Comparison of ENCODE assay signal across 15 cellular contexts in the genomic region with DNA sequence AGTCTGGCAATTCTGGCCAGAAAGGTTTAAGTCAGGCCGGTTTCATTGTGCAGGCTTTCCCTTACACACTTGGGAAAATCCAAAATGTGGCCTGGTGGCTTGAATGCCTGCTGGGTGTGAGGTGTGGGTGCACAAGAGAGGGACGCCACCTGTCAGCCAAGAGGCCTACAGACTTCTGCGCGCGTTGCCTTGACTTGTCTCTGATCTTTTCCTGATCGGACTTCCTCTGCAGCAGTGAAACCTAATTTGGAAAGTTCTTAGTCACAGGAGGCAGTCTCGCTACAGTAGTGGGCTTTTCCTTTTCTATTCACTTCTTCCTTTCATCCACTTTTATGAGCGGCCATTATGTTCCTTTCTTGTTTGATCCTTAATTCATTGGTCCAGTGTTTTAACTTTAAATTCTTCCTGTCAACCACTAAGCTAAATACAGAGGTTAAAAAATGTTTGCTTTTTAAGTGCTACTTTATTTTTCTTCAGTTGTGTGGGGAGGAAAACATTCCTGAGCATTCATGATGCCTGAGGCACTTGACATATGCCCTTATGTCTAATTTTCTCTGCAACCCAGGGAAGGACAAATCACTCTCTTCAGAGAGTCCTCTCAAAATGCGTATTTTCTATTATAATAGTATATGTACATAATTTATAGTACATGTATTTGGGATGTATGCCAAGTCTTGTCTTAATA.
DNase-seq lines count a peak whose midpoint lies in the region; ATAC-seq, FAIRE-seq and TF ChIP-seq lines count a peak whose summit lies in the region.
"Had no signal": no experiment of that assay in that cellular context is flagged by ENCODE, and none has a peak within 500 bp of the region (broad histone marks: within the 10 kb centered on the region; RNA-seq: fewer than 3 reads in every experiment).

No MANE protein-coding gene starts in this region.

- H4K20me1 ChIP-seq in K562 (replicated peaks; ENCODE audit: control insufficient read depth, insufficient read depth, low read length) (no peaks in the 10 kb centered on the region), GM23338 (replicated peaks; ENCODE audit: insufficient read depth) (no peaks in the 10 kb centered on the region)

- H3K4me3 ChIP-seq in K562 (no peak overlapping the region), GM23338 (no peak overlapping the region), mucosa of descending colon (no peak overlapping the region)
- H3K4me3 ChIP-seq: gastroesophageal sphincter had no signal

- H3K27me3 Mint-ChIP-seq in osteocyte (ENCODE audit: unreplicated experiment) (no peaks in the 10 kb centered on the region), GM23338 (ENCODE audit: insufficient read depth, low read depth, poor library complexity) (no peaks in the 10 kb centered on the region), glutamatergic neuron (ENCODE audit: unreplicated experiment) (peaks cover 6% of the 10 kb centered on the region)

- H3K4me2 ChIP-seq in K562 (ENCODE audit: insufficient read depth, low read length) (no peak overlapping the region), GM23338 (no peak overlapping the region)

- BruUV-seq in K562 (replicated peaks; lab: Mats Ljungman, UMichigan) = no TSS peak

- FAIRE-seq in GM12891 (lab: Jason Lieb, UNC) (peak; percentile 28), K562 (lab: Jason Lieb, UNC) (no peak)

- 36% methylated on average over 9 of the region's 9 CpGs for WGBS in K562 (ENCODE audit: insufficient coverage, low coverage, missing lambda C conversion rate)

- H2AFZ ChIP-seq in K562 (ENCODE audit: low read depth, low read length) (no peak overlapping the region), GM23338 (no peak overlapping the region)
- H2AFZ ChIP-seq: parathyroid adenoma had no signal

- CTCF ChIA-PET in K562 (lab: Yijun Ruan, JAX; ENCODE audit: low intra/inter-chr PET ratio) = no interaction called here

- H3K9me2 ChIP-seq in GM23338 (ENCODE audit: insufficient read depth) = no peaks in the 10 kb centered on the region

- no peak overlapping the region for H3K9ac ChIP-seq in K562 (ENCODE audit: insufficient read depth in 1 of 2, low read depth in 2 of 2, low read length in 2 of 2)
- H3K9ac ChIP-seq: parathyroid adenoma had no signal

- H3K4me1 Mint-ChIP-seq in osteocyte (ENCODE audit: unreplicated experiment) = peaks cover 63% of the 10 kb centered on the region
- H3K4me1 Mint-ChIP-seq in GM23338 = peaks cover 12% of the 10 kb centered on the region
- peaks cover 12% of the 10 kb centered on the region for H3K4me1 Mint-ChIP-seq in glutamatergic neuron (ENCODE audit: low read depth, unreplicated experiment)

- H3K27me3 ChIP-seq in K562 (ENCODE audit: control insufficient read depth in 2 of 2, insufficient read depth in 2 of 2, low read length in 2 of 2) (peaks cover 0 to 40% of the 10 kb centered on the region in 2 experiments; a peak in 4 of 5 replicates), GM23338 (ENCODE audit: insufficient read depth) (no peaks in the 10 kb centered on the region)
- H3K27me3 ChIP-seq: gastroesophageal sphincter had no signal

- peak overlapping the region; percentile 77 for H3K27ac Mint-ChIP-seq in osteocyte (ENCODE audit: unreplicated experiment)
- H3K27ac Mint-ChIP-seq in GM23338 = no peak overlapping the region; the same call in 1 of the 2 replicates
- no peak overlapping the region for H3K27ac Mint-ChIP-seq in glutamatergic neuron (ENCODE audit: unreplicated experiment)
- H3K27ac Mint-ChIP-seq: activated T-helper 1 cell treated with anti-CD3 and anti-CD28 coated beads, Interleukin-12 subunit alpha, Interleukin-12 subunit beta, Interleukin-2, Interleukin-4 antibody, amounts not matched to agents 30 ng/mL and 10 ng/mL and 1 ng/mL, durations not matched to agents 14 hours and 24 hours and 36 hours had no signal

- intact Hi-C loops in K562 (cut with micrococcal nuclease) (no loop called here), mucosa of descending colon (cut with DNase I, micrococcal nuclease) (no loop called here)

- no peak overlapping the region for H3K27ac ChIP-seq in K562 (ENCODE audit: extremely low read depth, low read depth, low read length)
- H3K27ac ChIP-seq in GM23338 (ENCODE audit: low read depth) = no peak overlapping the region
- H3K27ac ChIP-seq: gastroesophageal sphincter, parathyroid adenoma had no signal

- no peaks in the 10 kb centered on the region for H3K36me3 ChIP-seq in K562 (ENCODE audit: control insufficient read depth, insufficient read depth, low read length)
- H3K36me3 ChIP-seq in GM23338 (ENCODE audit: insufficient read depth) = no peaks in the 10 kb centered on the region
- no peaks in the 10 kb centered on the region for H3K36me3 ChIP-seq in mucosa of descending colon (ENCODE audit: low read depth)

- DNase-seq in GM12891 (ENCODE audit: insufficient read length, low spot score) (no peak), K562 (ENCODE audit: extremely low read depth in 1 of 4, low spot score in 3 of 4) (no peak), osteocyte (ENCODE audit: extremely low spot score, unreplicated experiment) (no peak), GM23338 (ENCODE audit: low spot score) (no peak), mucosa of descending colon (no peak), glutamatergic neuron (no peak)
- DNase-seq: CD4-positive, alpha-beta memory T cell; left ventricle myocardium superior; RPMI8226; stimulated activated CD4-positive, alpha-beta T cell treated with anti-CD3 and anti-CD28 coated beads, Interleukin-4, amount 100 ng/mL, for 24 hours had no signal

- TF ChIP-seq RAD21 in K562 (CRISPR knock-in tag; conservative IDR thresholded peaks at IDR 0.05 in 1 of 2, IDR thresholded peaks at IDR 0.05 in 1 of 2) = peak in 1 of 2 experiments; percentile 14; a peak in 1 of 4 replicates

- no peaks in the 10 kb centered on the region for H3K9me3 ChIP-seq in K562 (replicated peaks; ENCODE audit: control insufficient read depth, insufficient read depth, low read depth, low read length)
- no peaks in the 10 kb centered on the region for H3K9me3 ChIP-seq in mucosa of descending colon
- H3K9me3 ChIP-seq: gastroesophageal sphincter had no signal

- in situ Hi-C loops in K562 (cut with MboI) = no loop called here

- POLR2A ChIA-PET in K562 (lab: Yijun Ruan, JAX) = interaction anchor here (1.2 to 1.9 kb wide), 2 partner anchors 10 to 11 kb away, joined by 3 to 5 read pairs; no protein-coding TSS in a partner anchor

- peak overlapping the region; percentile 7 for H3K4me3 Mint-ChIP-seq in osteocyte (ENCODE audit: unreplicated experiment)
- no peak overlapping the region for H3K4me3 Mint-ChIP-seq in GM23338
- H3K4me3 Mint-ChIP-seq in glutamatergic neuron (ENCODE audit: unreplicated experiment) = no peak overlapping the region
- H3K4me3 Mint-ChIP-seq: activated T-helper 1 cell treated with anti-CD3 and anti-CD28 coated beads, Interleukin-12 subunit alpha, Interleukin-12 subunit beta, Interleukin-2, Interleukin-4 antibody, amounts not matched to agents 30 ng/mL and 10 ng/mL and 1 ng/mL, durations not matched to agents 14 hours and 24 hours and 36 hours; CD4-positive, alpha-beta memory T cell had no signal

- no peaks in the 10 kb centered on the region for H3K9me1 ChIP-seq in K562 (ENCODE audit: control insufficient read depth, insufficient read depth, low read length)

- H3F3A ChIP-seq in GM23338 (replicated peaks; ENCODE audit: low read depth) = no peaks in the 10 kb centered on the region

- peaks cover 3% of the 10 kb centered on the region for H3K36me3 Mint-ChIP-seq in osteocyte (ENCODE audit: unreplicated experiment)
- no peaks in the 10 kb centered on the region for H3K36me3 Mint-ChIP-seq in GM23338 (ENCODE audit: low read depth)
- H3K36me3 Mint-ChIP-seq in glutamatergic neuron (ENCODE audit: unreplicated experiment) = no peaks in the 10 kb centered on the region
- H3K36me3 Mint-ChIP-seq: CD4-positive, alpha-beta memory T cell had no signal

- no peak for TF ChIP-seq EP300 in K562 (IDR thresholded peaks at IDR 0.05; ENCODE audit: low read length)

- no peak for TF ChIP-seq POLR2A in GM12891 (IDR thresholded peaks at IDR 0.05; ENCODE audit: low read depth, low read length)
- no peak for TF ChIP-seq POLR2A in K562 (conservative IDR thresholded peaks at IDR 0.05)

- peak; percentile 42 for ATAC-seq in HG02642 (IDR thresholded peaks at IDR 0.05; ENCODE audit: poor library complexity, unreplicated experiment)
- peak; percentile 25; the same call in 2 of the 3 replicates for ATAC-seq in K562
- ATAC-seq in GM23338 = no peak
- ATAC-seq in GM21381 (IDR thresholded peaks at IDR 0.05; ENCODE audit: unreplicated experiment) = no peak
- no peak for ATAC-seq in mucosa of descending colon
- ATAC-seq: gastroesophageal sphincter, left ventricle myocardium superior had no signal

- H3K9me3 Mint-ChIP-seq in osteocyte (ENCODE audit: unreplicated experiment) (no peaks in the 10 kb centered on the region), GM23338 (no peaks in the 10 kb centered on the region), glutamatergic neuron (ENCODE audit: unreplicated experiment) (no peaks in the 10 kb centered on the region)
- H3K9me3 Mint-ChIP-seq: activated T-helper 1 cell treated with anti-CD3 and anti-CD28 coated beads, Interleukin-12 subunit alpha, Interleukin-12 subunit beta, Interleukin-2, Interleukin-4 antibody, amounts not matched to agents 30 ng/mL and 10 ng/mL and 1 ng/mL, durations not matched to agents 14 hours and 24 hours and 36 hours; CD4-positive, alpha-beta memory T cell had no signal

- TF ChIP-seq CTCF in K562 (IDR thresholded peaks at IDR 0.05 in 2 of 3, conservative IDR thresholded peaks at IDR 0.05 in 1 of 3; ENCODE audit: insufficient read depth in 2 of 3, low read depth in 1 of 3, low read length in 3 of 3) (no peak; a peak in 1 of 6 replicates), osteocyte (IDR thresholded peaks at IDR 0.05) (no peak), GM23338 (conservative IDR thresholded peaks at IDR 0.05; ENCODE audit: low read depth in 2 of 2) (no peak), mucosa of descending colon (IDR thresholded peaks at IDR 0.05) (no peak), glutamatergic neuron (IDR thresholded peaks at IDR 0.05; ENCODE audit: partially characterized antibody, unreplicated experiment) (no peak)

- H3K4me1 ChIP-seq in K562 (replicated peaks in 1 of 2; ENCODE audit: control insufficient read depth in 2 of 2, insufficient read depth in 2 of 2, low read length in 2 of 2) = peaks cover 0 to under 1% of the 10 kb centered on the region in 2 experiments; a peak in 2 of 5 replicates
- H3K4me1 ChIP-seq in GM23338 (ENCODE audit: insufficient read depth) = 0 out of 2 replicates have a peak, but pooled peaks cover 3% of the 10 kb centered on the region
- H3K4me1 ChIP-seq in mucosa of descending colon (ENCODE audit: low read depth) = peaks cover 41% of the 10 kb centered on the region
- H3K4me1 ChIP-seq: parathyroid adenoma had no signal

- no peaks in the 10 kb centered on the region for H3K79me2 ChIP-seq in K562 (ENCODE audit: control insufficient read depth, insufficient read depth, low read length)
- no peaks in the 10 kb centered on the region for H3K79me2 ChIP-seq in GM23338 (replicated peaks; ENCODE audit: insufficient read depth)
- H3K79me2 ChIP-seq: parathyroid adenoma had no signal

TF ChIP-seq in GM12891, 5 proteins besides CTCF, POLR2A, EP300 and RAD21 (continues in another document):
- TF ChIP-seq POLR2AphosphoS5 (IDR thresholded peaks at IDR 0.05; ENCODE audit: low read depth, low read length) = no peak

TF ChIP-seq in K562, 482 proteins besides CTCF, POLR2A, EP300 and RAD21 (continues in another document):
- TF ChIP-seq DACH1 (IDR thresholded peaks at IDR 0.05; ENCODE audit: partially characterized antibody) = no peak

TF ChIP-seq in GM23338, 12 proteins besides CTCF, POLR2A, EP300 and RAD21 (continues in another document):
- TF ChIP-seq EZH2phosphoT487 (IDR thresholded peaks at IDR 0.05; ENCODE audit: unreplicated experiment) = no peak

Comparison
In these comparisons a context has a peak if more than half of its experiments do, and no peak if none do; other contexts are left out.
1. ATAC-seq: peak in HG02642 (single experiment) and K562 (single experiment); none in GM23338 (single experiment), GM21381 (single experiment) and mucosa of descending colon (single experiment).